In the genomic region with DNA sequence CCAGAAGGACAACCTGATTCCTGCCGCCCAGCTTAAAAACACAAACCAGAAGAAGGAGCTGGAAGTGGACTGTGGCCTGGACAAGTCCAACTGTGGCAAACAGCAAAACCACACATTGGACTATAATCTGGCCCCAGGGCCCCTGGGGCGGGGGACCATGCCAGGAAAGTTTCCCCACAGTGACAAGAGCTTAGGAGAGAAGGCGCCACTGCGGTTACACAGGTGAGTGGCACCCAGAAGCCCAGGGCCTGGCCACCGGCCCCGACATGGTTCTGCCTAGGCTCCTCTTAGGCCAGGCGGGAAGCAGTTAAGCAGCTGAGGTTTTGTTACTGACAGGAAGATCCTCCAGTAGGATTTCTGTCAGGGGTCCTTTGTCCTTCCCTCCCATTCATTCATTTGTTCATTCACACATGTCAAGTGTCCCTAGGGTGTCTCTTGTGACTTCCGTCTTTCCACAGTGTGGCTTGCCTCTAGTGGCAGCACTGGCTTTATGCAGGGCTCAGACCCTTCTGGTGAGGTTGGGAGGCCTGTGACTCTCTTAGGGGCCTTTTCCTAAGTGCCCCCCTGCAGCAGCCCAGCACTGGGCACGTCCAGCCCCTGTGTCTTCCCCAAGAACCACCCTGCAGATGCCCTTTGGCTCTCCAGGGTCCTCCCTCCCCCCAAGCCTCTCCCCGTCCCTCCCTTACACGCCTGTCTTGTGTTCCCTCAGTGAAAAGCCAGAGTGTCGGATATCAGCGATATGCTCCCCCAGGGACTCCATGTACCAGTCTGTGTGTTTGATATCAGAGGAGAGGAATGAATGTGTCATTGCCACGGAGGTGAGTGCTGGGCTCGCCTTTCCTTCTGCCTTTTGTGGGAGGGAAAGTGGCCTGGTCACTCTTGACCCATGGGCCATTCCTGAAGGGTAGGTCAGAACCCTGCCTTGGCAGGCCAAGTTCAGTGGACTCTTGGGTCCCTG, we compare ENCODE assay signal across 1 cellular context.
A peak's percentile ranks its signal among the peaks of the same experiment; 100 is the strongest.
TF ChIP-seq lines count a peak whose summit lies in the region.

No MANE protein-coding gene starts in this region.

TF ChIP-seq in HepG2, 621 proteins besides CTCF, POLR2A, EP300 and RAD21 (continues in another document):
- TF ChIP-seq, protein P1, sequence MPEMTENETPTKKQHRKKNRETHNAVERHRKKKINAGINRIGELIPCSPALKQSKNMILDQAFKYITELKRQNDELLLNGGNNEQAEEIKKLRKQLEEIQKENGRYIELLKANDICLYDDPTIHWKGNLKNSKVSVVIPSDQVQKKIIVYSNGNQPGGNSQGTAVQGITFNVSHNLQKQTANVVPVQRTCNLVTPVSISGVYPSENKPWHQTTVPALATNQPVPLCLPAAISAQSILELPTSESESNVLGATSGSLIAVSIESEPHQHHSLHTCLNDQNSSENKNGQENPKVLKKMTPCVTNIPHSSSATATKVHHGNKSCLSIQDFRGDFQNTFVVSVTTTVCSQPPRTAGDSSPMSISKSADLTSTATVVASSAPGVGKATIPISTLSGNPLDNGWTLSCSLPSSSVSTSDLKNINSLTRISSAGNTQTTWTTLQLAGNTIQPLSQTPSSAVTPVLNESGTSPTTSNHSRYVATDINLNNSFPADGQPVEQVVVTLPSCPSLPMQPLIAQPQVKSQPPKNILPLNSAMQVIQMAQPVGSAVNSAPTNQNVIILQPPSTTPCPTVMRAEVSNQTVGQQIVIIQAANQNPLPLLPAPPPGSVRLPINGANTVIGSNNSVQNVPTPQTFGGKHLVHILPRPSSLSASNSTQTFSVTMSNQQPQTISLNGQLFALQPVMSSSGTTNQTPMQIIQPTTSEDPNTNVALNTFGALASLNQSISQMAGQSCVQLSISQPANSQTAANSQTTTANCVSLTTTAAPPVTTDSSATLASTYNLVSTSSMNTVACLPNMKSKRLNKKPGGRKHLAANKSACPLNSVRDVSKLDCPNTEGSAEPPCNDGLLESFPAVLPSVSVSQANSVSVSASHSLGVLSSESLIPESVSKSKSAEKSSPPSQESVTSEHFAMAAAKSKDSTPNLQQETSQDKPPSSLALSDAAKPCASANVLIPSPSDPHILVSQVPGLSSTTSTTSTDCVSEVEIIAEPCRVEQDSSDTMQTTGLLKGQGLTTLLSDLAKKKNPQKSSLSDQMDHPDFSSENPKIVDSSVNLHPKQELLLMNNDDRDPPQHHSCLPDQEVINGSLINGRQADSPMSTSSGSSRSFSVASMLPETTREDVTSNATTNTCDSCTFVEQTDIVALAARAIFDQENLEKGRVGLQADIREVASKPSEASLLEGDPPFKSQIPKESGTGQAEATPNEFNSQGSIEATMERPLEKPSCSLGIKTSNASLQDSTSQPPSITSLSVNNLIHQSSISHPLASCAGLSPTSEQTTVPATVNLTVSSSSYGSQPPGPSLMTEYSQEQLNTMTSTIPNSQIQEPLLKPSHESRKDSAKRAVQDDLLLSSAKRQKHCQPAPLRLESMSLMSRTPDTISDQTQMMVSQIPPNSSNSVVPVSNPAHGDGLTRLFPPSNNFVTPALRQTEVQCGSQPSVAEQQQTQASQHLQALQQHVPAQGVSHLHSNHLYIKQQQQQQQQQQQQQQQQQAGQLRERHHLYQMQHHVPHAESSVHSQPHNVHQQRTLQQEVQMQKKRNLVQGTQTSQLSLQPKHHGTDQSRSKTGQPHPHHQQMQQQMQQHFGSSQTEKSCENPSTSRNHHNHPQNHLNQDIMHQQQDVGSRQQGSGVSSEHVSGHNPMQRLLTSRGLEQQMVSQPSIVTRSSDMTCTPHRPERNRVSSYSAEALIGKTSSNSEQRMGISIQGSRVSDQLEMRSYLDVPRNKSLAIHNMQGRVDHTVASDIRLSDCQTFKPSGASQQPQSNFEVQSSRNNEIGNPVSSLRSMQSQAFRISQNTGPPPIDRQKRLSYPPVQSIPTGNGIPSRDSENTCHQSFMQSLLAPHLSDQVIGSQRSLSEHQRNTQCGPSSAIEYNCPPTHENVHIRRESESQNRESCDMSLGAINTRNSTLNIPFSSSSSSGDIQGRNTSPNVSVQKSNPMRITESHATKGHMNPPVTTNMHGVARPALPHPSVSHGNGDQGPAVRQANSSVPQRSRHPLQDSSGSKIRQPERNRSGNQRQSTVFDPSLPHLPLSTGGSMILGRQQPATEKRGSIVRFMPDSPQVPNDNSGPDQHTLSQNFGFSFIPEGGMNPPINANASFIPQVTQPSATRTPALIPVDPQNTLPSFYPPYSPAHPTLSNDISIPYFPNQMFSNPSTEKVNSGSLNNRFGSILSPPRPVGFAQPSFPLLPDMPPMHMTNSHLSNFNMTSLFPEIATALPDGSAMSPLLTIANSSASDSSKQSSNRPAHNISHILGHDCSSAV (CRISPR knock-in tag; IDR thresholded peaks at IDR 0.05; ENCODE audit: borderline replicate concordance), result no peak
- TF ChIP-seq, protein P2, sequence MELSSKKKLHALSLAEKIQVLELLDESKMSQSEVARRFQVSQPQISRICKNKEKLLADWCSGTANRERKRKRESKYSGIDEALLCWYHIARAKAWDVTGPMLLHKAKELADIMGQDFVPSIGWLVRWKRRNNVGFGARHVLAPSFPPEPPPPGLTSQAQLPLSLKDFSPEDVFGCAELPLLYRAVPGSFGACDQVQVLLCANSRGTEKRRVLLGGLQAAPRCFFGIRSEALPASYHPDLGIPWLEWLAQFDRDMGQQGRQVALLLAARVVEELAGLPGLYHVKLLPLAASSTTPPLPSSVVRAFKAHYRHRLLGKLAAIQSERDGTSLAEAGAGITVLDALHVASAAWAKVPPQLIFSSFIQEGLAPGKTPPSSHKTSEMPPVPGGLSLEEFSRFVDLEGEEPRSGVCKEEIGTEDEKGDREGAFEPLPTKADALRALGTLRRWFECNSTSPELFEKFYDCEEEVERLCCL (CRISPR knock-in tag; IDR thresholded peaks at IDR 0.05; ENCODE audit: borderline replicate concordance), result 0 out of 2 replicates have a peak, but pooled peaks have one; percentile 39
- TF ChIP-seq MAFG (CRISPR knock-in tag; IDR thresholded peaks at IDR 0.05) (no peak), KLF12 (CRISPR knock-in tag; IDR thresholded peaks at IDR 0.05; ENCODE audit: borderline replicate concordance) (no peak), ZNF773 (CRISPR knock-in tag; IDR thresholded peaks at IDR 0.05; ENCODE audit: borderline replicate concordance) (no peak), SIX4 (CRISPR knock-in tag; IDR thresholded peaks at IDR 0.05) (no peak), HNF4G (IDR thresholded peaks at IDR 0.05; ENCODE audit: borderline replicate concordance, low read depth, low read length) (peak; percentile 63), HNF4G (CRISPR knock-in tag; IDR thresholded peaks at IDR 0.05; ENCODE audit: borderline replicate concordance, low read depth) (no peak), RFX3 (CRISPR knock-in tag; IDR thresholded peaks at IDR 0.05) (no peak), ZNF121 (CRISPR knock-in tag; IDR thresholded peaks at IDR 0.05) (no peak), HOXA9 (CRISPR knock-in tag; IDR thresholded peaks at IDR 0.05; ENCODE audit: borderline replicate concordance) (no peak), RXRA (CRISPR knock-in tag; IDR thresholded peaks at IDR 0.05) (no peak), NFYC (CRISPR knock-in tag; IDR thresholded peaks at IDR 0.05) (peak; percentile 50; the same call in 1 of the 2 replicates), SIN3B (IDR thresholded peaks at IDR 0.05; ENCODE audit: low read length) (no peak), BORCS8-MEF2B (CRISPR knock-in tag; IDR thresholded peaks at IDR 0.05) (0 out of 2 replicates have a peak, but pooled peaks have one; percentile 42), KDM4B (CRISPR knock-in tag; IDR thresholded peaks at IDR 0.05) (no peak), TAF15 (IDR thresholded peaks at IDR 0.05; ENCODE audit: low read depth, low read length, poor library complexity, severe bottlenecking) (no peak), PHF21A (CRISPR knock-in tag; IDR thresholded peaks at IDR 0.05) (no peak), PCBP1 (IDR thresholded peaks at IDR 0.05; ENCODE audit: borderline replicate concordance, low read depth, low read length) (no peak), SP2 (CRISPR knock-in tag; IDR thresholded peaks at IDR 0.05) (0 out of 2 replicates have a peak, but pooled peaks have one; percentile 37), RFXAP (CRISPR knock-in tag; IDR thresholded peaks at IDR 0.05; ENCODE audit: borderline replicate concordance) (no peak)
- TF ChIP-seq, protein P3, sequence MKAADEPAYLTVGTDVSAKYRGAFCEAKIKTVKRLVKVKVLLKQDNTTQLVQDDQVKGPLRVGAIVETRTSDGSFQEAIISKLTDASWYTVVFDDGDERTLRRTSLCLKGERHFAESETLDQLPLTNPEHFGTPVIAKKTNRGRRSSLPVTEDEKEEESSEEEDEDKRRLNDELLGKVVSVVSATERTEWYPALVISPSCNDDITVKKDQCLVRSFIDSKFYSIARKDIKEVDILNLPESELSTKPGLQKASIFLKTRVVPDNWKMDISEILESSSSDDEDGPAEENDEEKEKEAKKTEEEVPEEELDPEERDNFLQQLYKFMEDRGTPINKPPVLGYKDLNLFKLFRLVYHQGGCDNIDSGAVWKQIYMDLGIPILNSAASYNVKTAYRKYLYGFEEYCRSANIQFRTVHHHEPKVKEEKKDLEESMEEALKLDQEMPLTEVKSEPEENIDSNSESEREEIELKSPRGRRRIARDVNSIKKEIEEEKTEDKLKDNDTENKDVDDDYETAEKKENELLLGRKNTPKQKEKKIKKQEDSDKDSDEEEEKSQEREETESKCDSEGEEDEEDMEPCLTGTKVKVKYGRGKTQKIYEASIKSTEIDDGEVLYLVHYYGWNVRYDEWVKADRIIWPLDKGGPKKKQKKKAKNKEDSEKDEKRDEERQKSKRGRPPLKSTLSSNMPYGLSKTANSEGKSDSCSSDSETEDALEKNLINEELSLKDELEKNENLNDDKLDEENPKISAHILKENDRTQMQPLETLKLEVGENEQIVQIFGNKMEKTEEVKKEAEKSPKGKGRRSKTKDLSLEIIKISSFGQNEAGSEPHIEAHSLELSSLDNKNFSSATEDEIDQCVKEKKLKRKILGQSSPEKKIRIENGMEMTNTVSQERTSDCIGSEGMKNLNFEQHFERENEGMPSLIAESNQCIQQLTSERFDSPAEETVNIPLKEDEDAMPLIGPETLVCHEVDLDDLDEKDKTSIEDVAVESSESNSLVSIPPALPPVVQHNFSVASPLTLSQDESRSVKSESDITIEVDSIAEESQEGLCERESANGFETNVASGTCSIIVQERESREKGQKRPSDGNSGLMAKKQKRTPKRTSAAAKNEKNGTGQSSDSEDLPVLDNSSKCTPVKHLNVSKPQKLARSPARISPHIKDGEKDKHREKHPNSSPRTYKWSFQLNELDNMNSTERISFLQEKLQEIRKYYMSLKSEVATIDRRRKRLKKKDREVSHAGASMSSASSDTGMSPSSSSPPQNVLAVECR (CRISPR knock-in tag; IDR thresholded peaks at IDR 0.05; ENCODE audit: borderline replicate concordance), result 0 out of 2 replicates have a peak, but pooled peaks have one; percentile 18
- TF ChIP-seq, protein P4, sequence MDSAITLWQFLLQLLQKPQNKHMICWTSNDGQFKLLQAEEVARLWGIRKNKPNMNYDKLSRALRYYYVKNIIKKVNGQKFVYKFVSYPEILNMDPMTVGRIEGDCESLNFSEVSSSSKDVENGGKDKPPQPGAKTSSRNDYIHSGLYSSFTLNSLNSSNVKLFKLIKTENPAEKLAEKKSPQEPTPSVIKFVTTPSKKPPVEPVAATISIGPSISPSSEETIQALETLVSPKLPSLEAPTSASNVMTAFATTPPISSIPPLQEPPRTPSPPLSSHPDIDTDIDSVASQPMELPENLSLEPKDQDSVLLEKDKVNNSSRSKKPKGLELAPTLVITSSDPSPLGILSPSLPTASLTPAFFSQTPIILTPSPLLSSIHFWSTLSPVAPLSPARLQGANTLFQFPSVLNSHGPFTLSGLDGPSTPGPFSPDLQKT (CRISPR knock-in tag; IDR thresholded peaks at IDR 0.05; ENCODE audit: borderline replicate concordance), result no peak
- TF ChIP-seq, protein P5, sequence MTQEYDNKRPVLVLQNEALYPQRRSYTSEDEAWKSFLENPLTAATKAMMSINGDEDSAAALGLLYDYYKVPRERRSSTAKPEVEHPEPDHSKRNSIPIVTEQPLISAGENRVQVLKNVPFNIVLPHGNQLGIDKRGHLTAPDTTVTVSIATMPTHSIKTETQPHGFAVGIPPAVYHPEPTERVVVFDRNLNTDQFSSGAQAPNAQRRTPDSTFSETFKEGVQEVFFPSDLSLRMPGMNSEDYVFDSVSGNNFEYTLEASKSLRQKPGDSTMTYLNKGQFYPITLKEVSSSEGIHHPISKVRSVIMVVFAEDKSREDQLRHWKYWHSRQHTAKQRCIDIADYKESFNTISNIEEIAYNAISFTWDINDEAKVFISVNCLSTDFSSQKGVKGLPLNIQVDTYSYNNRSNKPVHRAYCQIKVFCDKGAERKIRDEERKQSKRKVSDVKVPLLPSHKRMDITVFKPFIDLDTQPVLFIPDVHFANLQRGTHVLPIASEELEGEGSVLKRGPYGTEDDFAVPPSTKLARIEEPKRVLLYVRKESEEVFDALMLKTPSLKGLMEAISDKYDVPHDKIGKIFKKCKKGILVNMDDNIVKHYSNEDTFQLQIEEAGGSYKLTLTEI (CRISPR knock-in tag; conservative IDR thresholded peaks at IDR 0.05), result no peak
- TF ChIP-seq, protein P6, sequence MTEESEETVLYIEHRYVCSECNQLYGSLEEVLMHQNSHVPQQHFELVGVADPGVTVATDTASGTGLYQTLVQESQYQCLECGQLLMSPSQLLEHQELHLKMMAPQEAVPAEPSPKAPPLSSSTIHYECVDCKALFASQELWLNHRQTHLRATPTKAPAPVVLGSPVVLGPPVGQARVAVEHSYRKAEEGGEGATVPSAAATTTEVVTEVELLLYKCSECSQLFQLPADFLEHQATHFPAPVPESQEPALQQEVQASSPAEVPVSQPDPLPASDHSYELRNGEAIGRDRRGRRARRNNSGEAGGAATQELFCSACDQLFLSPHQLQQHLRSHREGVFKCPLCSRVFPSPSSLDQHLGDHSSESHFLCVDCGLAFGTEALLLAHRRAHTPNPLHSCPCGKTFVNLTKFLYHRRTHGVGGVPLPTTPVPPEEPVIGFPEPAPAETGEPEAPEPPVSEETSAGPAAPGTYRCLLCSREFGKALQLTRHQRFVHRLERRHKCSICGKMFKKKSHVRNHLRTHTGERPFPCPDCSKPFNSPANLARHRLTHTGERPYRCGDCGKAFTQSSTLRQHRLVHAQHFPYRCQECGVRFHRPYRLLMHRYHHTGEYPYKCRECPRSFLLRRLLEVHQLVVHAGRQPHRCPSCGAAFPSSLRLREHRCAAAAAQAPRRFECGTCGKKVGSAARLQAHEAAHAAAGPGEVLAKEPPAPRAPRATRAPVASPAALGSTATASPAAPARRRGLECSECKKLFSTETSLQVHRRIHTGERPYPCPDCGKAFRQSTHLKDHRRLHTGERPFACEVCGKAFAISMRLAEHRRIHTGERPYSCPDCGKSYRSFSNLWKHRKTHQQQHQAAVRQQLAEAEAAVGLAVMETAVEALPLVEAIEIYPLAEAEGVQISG (CRISPR knock-in tag; IDR thresholded peaks at IDR 0.05), result peak; percentile 41; the same call in 1 of the 2 replicates
- TF ChIP-seq, protein P7, sequence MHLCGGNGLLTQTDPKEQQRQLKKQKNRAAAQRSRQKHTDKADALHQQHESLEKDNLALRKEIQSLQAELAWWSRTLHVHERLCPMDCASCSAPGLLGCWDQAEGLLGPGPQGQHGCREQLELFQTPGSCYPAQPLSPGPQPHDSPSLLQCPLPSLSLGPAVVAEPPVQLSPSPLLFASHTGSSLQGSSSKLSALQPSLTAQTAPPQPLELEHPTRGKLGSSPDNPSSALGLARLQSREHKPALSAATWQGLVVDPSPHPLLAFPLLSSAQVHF (CRISPR knock-in tag; IDR thresholded peaks at IDR 0.05), result no peak
- TF ChIP-seq, protein P8, sequence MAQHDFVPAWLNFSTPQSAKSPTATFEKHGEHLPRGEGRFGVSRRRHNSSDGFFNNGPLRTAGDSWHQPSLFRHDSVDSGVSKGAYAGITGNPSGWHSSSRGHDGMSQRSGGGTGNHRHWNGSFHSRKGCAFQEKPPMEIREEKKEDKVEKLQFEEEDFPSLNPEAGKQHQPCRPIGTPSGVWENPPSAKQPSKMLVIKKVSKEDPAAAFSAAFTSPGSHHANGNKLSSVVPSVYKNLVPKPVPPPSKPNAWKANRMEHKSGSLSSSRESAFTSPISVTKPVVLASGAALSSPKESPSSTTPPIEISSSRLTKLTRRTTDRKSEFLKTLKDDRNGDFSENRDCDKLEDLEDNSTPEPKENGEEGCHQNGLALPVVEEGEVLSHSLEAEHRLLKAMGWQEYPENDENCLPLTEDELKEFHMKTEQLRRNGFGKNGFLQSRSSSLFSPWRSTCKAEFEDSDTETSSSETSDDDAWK (CRISPR knock-in tag; IDR thresholded peaks at IDR 0.05), result no peak
